ENCODE assay signal across 1 cellular context in genomic region chr10:635088-635861, GRCh38.
TF ChIP-seq lines count a peak whose summit lies in the region.

No MANE protein-coding gene starts in this region.

TF ChIP-seq in WTC11, 78 proteins besides CTCF, POLR2A, EP300 and RAD21 (continued from another document):
- TF ChIP-seq, protein P1, sequence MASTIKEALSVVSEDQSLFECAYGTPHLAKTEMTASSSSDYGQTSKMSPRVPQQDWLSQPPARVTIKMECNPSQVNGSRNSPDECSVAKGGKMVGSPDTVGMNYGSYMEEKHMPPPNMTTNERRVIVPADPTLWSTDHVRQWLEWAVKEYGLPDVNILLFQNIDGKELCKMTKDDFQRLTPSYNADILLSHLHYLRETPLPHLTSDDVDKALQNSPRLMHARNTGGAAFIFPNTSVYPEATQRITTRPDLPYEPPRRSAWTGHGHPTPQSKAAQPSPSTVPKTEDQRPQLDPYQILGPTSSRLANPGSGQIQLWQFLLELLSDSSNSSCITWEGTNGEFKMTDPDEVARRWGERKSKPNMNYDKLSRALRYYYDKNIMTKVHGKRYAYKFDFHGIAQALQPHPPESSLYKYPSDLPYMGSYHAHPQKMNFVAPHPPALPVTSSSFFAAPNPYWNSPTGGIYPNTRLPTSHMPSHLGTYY (CRISPR knock-in tag; IDR thresholded peaks at IDR 0.05), result no peak
- no peak for TF ChIP-seq NR2C2 (CRISPR knock-in tag; IDR thresholded peaks at IDR 0.05)
- TF ChIP-seq CREM (CRISPR knock-in tag; IDR thresholded peaks at IDR 0.05), result no peak
- no peak for TF ChIP-seq JUN (CRISPR knock-in tag; IDR thresholded peaks at IDR 0.05)
TF ChIP-seq in WTC11: peak in this region for 0.
